8 cellular contexts compared by ENCODE assay signal in the genomic region with DNA sequence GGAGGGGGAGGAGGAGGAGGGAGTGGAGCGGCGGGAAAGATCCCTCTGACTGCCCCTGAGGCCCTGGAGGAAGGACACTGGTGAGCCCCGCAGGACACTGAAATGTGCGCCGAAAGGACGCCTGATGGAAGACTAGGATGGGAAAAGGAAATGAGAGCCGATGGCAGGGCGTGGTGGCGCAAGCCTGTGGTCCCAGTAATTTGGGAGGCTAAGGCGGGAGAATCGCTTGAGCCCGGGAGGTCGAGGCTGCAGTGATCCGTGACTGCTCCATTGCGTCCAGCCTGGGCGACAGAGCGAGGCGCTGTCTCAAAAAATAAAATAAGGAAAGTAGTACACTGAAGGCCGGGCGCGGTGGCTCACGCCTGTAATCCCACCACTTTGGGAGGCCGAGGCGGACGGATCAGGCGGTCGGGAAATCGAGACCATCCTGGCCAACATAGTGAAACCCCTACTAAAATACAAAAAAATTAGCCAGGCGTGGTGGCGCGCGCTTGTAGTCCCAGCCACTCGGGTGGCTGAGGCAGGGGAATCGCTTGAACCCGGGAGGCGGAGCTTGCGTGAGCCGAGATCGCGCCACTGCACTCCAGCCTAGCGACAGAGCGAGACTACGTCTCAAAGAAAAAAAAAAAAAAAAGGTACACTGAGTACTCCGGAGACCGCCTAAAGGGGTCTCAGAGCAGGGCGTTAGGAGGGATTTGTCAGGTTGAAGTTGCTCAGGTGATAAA. TPM values are rescaled to one million over a fixed set of nuclear protein-coding genes. Genes with fewer than 3 reads are reported as not detected.
DNase-seq lines count a peak whose midpoint lies in the region; ATAC-seq and TF ChIP-seq lines count a peak whose summit lies in the region.

No MANE protein-coding gene starts in this region.

- WGBS in right cardiac atrium: 11% methylated on average over 46 of the region's 46 CpGs

- no peaks in the 10 kb centered on the region for H3K9me3 ChIP-seq in Panc1 (ENCODE audit: control insufficient read depth, insufficient read depth, low read depth, low read length)
- H3K9me3 ChIP-seq in right cardiac atrium (ENCODE audit: control insufficient read depth, low read length): no peaks in the 10 kb centered on the region
- H3K9me3 ChIP-seq in skeletal muscle tissue (ENCODE audit: control insufficient read depth in 3 of 3, low read length in 3 of 3): no peaks in the 10 kb centered on the region

- H3K36me3 ChIP-seq in Panc1 (ENCODE audit: control insufficient read depth, insufficient read depth, low read length): peaks cover 9% of the 10 kb centered on the region
- H3K36me3 ChIP-seq in skeletal muscle tissue (ENCODE audit: control insufficient read depth in 3 of 3, insufficient read depth in 3 of 3, low read length in 3 of 3): no peaks in the 10 kb centered on the region

- DNase-seq in Panc1 (ENCODE audit: low read depth, low spot score): no peak
- DNase-seq in activated naive CD4-positive, alpha-beta T cell treated with Interleukin-2 at 50 U/mL for 16 hours: peak; percentile 80
- DNase-seq in right cardiac atrium: peak; percentile 62 to 80 (median 79)
- no peak for DNase-seq in NCI-H82 treated with DMSO at 0.1 percent for 48 hours (lab: John Stamatoyannopoulos, UW; ENCODE audit: unreplicated experiment)
- DNase-seq in middle frontal gyrus (ENCODE audit: extremely low spot score, low spot score): no peak

- H3K4me3 ChIP-seq in Panc1 (ENCODE audit: low read depth in 2 of 2, low read length in 2 of 2) (peak overlapping the region; percentile 68 to 96), right cardiac atrium (ENCODE audit: low read length) (peak overlapping the region; percentile 82), skeletal muscle tissue (ENCODE audit: low read length in 3 of 3) (peak overlapping the region; percentile 88 to 92 (median 89))

- BruUV-seq in Panc1 (replicated peaks; lab: Mats Ljungman, UMichigan): TSS peak; percentile 95

- TF ChIP-seq CTCF in Panc1 (IDR thresholded peaks at IDR 0.05): no peak

- POLR2A ChIA-PET in Panc1 (lab: Charles Lee): interaction anchor here (0.6 to 0.7 kb wide), 7 partner anchors 13 to 35 kb away, joined by 3 to 15 read pairs (median 5); no protein-coding TSS in a partner anchor

- H3K4me1 ChIP-seq in Panc1 (ENCODE audit: control insufficient read depth, insufficient read depth, low read length) (peaks cover 6% of the 10 kb centered on the region), right cardiac atrium (ENCODE audit: control insufficient read depth, insufficient read depth, low read length) (peaks cover 3% of the 10 kb centered on the region), skeletal muscle tissue (ENCODE audit: control insufficient read depth in 3 of 3, insufficient read depth in 3 of 3, low read length in 3 of 3) (peaks cover 14 to 22% (median 21%) of the 10 kb centered on the region in 3 donors)

- ATAC-seq in GM18505 (IDR thresholded peaks at IDR 0.05; ENCODE audit: unreplicated experiment) (no peak), Panc1 (peak; percentile 3; the same call in 1 of the 2 replicates), right cardiac atrium (no peak), HG03095 (IDR thresholded peaks at IDR 0.05; ENCODE audit: unreplicated experiment) (no peak)

- H3K9ac ChIP-seq in skeletal muscle tissue (ENCODE audit: low read depth in 1 of 3, low read length in 3 of 3): peak overlapping the region; percentile 74 to 84 (median 83)

- H3K27me3 ChIP-seq in Panc1 (ENCODE audit: control insufficient read depth, insufficient read depth, low read length) (no peaks in the 10 kb centered on the region), right cardiac atrium (ENCODE audit: control insufficient read depth, insufficient read depth) (no peaks in the 10 kb centered on the region), skeletal muscle tissue (ENCODE audit: control insufficient read depth in 3 of 3, insufficient read depth in 3 of 3, low read length in 3 of 3) (no peaks in the 10 kb centered on the region)

- intact Hi-C loops in Panc1 (cut with micrococcal nuclease; ENCODE audit: unreplicated experiment) (no loop called here), right cardiac atrium (cut with DNase I) (no loop called here)

- CTCF ChIA-PET in Panc1 (lab: Charles Lee): no interaction called here

- peak; percentile 58 for TF ChIP-seq POLR2A in GM18505 (IDR thresholded peaks at IDR 0.05; ENCODE audit: borderline replicate concordance, extremely low read depth, insufficient read depth, insufficient read length)

- H3K27ac ChIP-seq in Panc1 (ENCODE audit: low read length) (peak overlapping the region; percentile 92), right cardiac atrium (ENCODE audit: low read length) (peak overlapping the region; percentile 94), skeletal muscle tissue (ENCODE audit: low read depth, low read length) (peak overlapping the region; percentile 99)

- in situ Hi-C loops in Panc1 (cut with HindIII; ENCODE audit: low pct_unique_long_range_greater_than_20kb, low sequenced_read_pairs): no loop called here

RNA-seq across cellular contexts. Expression of gene HNRNPF, which starts 0.6 kb away (rescaled TPM):
- total RNA-seq in Panc1 (2021; ENCODE audit: unreplicated experiment) (466 TPM), right cardiac atrium (10 to 100 TPM; 67.2 to 93.4 (median 77.2) TPM), skeletal muscle tissue (87.2 TPM)
- 374 TPM for polyA plus RNA-seq in Panc1 (2012; ENCODE audit: insufficient read length)
- polyA plus RNA-seq in right cardiac atrium: 41.6 TPM

RNA-seq across cellular contexts. Expression of gene ZNF487, which starts 27.4 kb away (rescaled TPM):
- total RNA-seq in Panc1 (2021; ENCODE audit: unreplicated experiment) (7.6 TPM), right cardiac atrium (1 to 10 TPM; 3.0 to 4.0 (median 3.4) TPM), skeletal muscle tissue (8.4 TPM)
- polyA plus RNA-seq in Panc1 (2012; ENCODE audit: insufficient read length): 6.6 TPM
- polyA plus RNA-seq in right cardiac atrium: 4.2 TPM

RNA-seq across cellular contexts. Expression of gene FXYD4, which starts 38.1 kb away (rescaled TPM):
- total RNA-seq in Panc1 (2021; ENCODE audit: unreplicated experiment) (not detected), right cardiac atrium (not detected), skeletal muscle tissue (not detected)
- polyA plus RNA-seq in Panc1 (2012; ENCODE audit: insufficient read length): not detected
- polyA plus RNA-seq in right cardiac atrium: not detected

Comparison
In these comparisons a context has a peak if more than half of its experiments do, and no peak if none do; other contexts are left out.
1. DNase-seq: peak in activated naive CD4-positive, alpha-beta T cell treated with Interleukin-2 at 50 U/mL for 16 hours (single experiment) and right cardiac atrium (3 of 3); none in Panc1 (single experiment), NCI-H82 treated with DMSO at 0.1 percent for 48 hours (single experiment) and middle frontal gyrus (single experiment).
2. Peak in every context shown above with its lines, with median percentiles within 50 percentile points of each other: H3K27ac ChIP-seq and H3K4me3 ChIP-seq.